ENCODE assay signal across 22 cellular contexts in the genomic region with DNA sequence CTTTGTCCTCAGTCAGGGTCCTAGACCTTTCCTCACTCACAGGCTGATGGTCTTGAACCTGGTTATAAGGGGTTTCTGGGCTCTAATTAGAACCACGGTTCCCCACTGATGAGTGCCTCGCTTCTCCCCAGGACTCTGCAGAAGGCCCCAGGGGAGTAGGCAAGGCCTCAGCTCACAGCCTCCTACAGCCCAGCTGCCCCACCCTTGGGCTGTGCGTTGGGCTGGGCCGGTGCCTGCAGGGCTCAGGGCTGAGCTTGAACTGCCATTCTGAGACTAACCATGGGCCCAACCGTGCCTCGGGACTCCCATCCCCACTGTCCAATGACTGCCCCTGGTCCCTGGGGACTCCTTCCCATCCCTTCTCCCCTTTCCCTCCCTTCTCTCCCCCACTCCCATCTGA. TPM values are rescaled to one million over a fixed set of nuclear protein-coding genes. Genes with fewer than 3 reads are reported as not detected.
"Had no signal": no experiment of that assay in that cellular context is flagged by ENCODE, and none has a peak within 500 bp of the region (broad histone marks: within the 10 kb centered on the region; RNA-seq: fewer than 3 reads in every experiment).

No MANE protein-coding gene starts in this region.

- H3K9me2 ChIP-seq: SK-N-SH had no signal

- ATAC-seq: Panc1, PC-3 had no signal

- H3K9ac ChIP-seq: KMS-11, SK-N-SH had no signal

- DNase-seq: NCI-H1092 treated with DMSO at 0.1 percent for 48 hours, NCI-H1436, NCI-H187, NCI-H2029, NCI-H2081 treated with DMSO at 0.1 percent for 48 hours, NCI-H2171, NCI-H226, NCI-H446, NCI-H510A, NCI-H524 treated with DMSO at 0.1 percent for 48 hours, NCI-H69, NCI-H774, PC-3, SHP77, SK-N-SH, SW 1271 had no signal

- H3K27ac ChIP-seq: KMS-11, RWPE1 had no signal

- H3K9me3 ChIP-seq: SK-N-SH had no signal

- H3K4me2 ChIP-seq: KMS-11, SK-N-SH had no signal

RNA-seq across cellular contexts. Expression of gene CLEC3B, which starts 25.6 kb away (rescaled TPM):
- total RNA-seq: HT-29, MCF 10A, SK-MEL-5 had no signal
